Comparison of ENCODE assay signal across 12 cellular contexts in the genomic region with DNA sequence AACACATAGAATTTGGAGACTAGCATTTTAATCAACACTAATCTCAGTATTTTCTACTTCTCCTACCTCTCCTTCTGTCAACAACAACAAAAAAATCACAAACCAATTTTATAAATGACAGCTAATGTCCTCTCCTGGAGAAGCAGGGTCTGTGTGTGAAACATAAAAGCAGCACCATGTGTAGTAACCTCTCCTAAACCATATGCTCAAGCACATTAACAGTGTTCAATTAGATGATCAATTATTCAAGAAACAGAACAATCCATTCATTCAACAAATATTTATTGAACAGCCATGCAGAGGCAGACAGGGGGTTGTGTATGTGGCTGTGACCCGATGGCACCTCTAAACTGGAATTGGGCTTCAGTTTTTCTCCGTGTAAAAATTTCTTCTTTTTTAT. TPM values are rescaled to one million over a fixed set of nuclear protein-coding genes. Genes with fewer than 3 reads are reported as not detected.
DNase-seq lines count a peak whose midpoint lies in the region; FAIRE-seq and TF ChIP-seq lines count a peak whose summit lies in the region.
"Had no signal": no experiment of that assay in that cellular context is flagged by ENCODE, and none has a peak within 500 bp of the region (broad histone marks: within the 10 kb centered on the region; RNA-seq: fewer than 3 reads in every experiment).

No MANE protein-coding gene starts in this region.

- H3K27me3 Mint-ChIP-seq in nephron progenitor cell (ENCODE audit: low read depth, poor library complexity), result peaks cover 80% of the 10 kb centered on the region

- no peaks in the 10 kb centered on the region for H3K79me2 ChIP-seq in PC-9 (ENCODE audit: low read depth)

- no peak overlapping the region for H3K27ac ChIP-seq in colonic mucosa
- no peak overlapping the region for H3K27ac ChIP-seq in PC-9

- H3F3A ChIP-seq in PC-9 (ENCODE audit: insufficient read depth, low read depth), result no peaks in the 10 kb centered on the region

- peaks cover 12% of the 10 kb centered on the region for H3K4me1 Mint-ChIP-seq in nephron progenitor cell

- H3K27ac Mint-ChIP-seq in nephron progenitor cell, result no peak overlapping the region

- H3K9me3 ChIP-seq in BE2C (no peaks in the 10 kb centered on the region), colonic mucosa (no peaks in the 10 kb centered on the region), PC-9 (ENCODE audit: insufficient read depth, low read depth) (no peaks in the 10 kb centered on the region)
- H3K9me3 ChIP-seq: uterus had no signal

- no peaks in the 10 kb centered on the region for H3K36me3 ChIP-seq in BE2C
- no peaks in the 10 kb centered on the region for H3K36me3 ChIP-seq in colonic mucosa
- no peaks in the 10 kb centered on the region for H3K36me3 ChIP-seq in PC-9 (ENCODE audit: low read depth)
- H3K36me3 ChIP-seq: uterus had no signal

- H3K9me3 Mint-ChIP-seq in nephron progenitor cell, result no peaks in the 10 kb centered on the region

- no peaks in the 10 kb centered on the region for H4K20me1 ChIP-seq in PC-9 (ENCODE audit: insufficient read depth)

- POLR2A ChIA-PET in PC-9 (lab: Charles Lee; ENCODE audit: unreplicated experiment), result no interaction called here

- TF ChIP-seq CTCF in BE2C (IDR thresholded peaks at IDR 0.05; ENCODE audit: low read depth, low read length) (no peak), HFF-Myc (IDR thresholded peaks at IDR 0.05; ENCODE audit: low read depth, low read length, missing control alignments) (no peak), colonic mucosa (IDR thresholded peaks at IDR 0.05) (no peak), nephron progenitor cell (IDR thresholded peaks at IDR 0.05) (no peak), PC-9 (conservative IDR thresholded peaks at IDR 0.05) (no peak)

- H3K4me3 Mint-ChIP-seq in nephron progenitor cell, result peak overlapping the region; percentile 84

- CTCF ChIA-PET in PC-9 (lab: Charles Lee), result no interaction called here

- intact Hi-C loops in colonic mucosa (cut with DNase I) (no loop called here), PC-9 (cut with micrococcal nuclease; ENCODE audit: unreplicated experiment) (no loop called here)

- no TSS peak for BruUV-seq in PC-9 (replicated peaks; lab: Mats Ljungman, UMichigan)

- H3K27me3 ChIP-seq in BE2C (peaks cover 55% of the 10 kb centered on the region), colonic mucosa (peaks cover 29% of the 10 kb centered on the region), PC-9 (ENCODE audit: insufficient read depth, low read depth) (peaks cover 14% of the 10 kb centered on the region)

- no peak overlapping the region for H3K4me2 ChIP-seq in PC-9

- no peaks in the 10 kb centered on the region for H3K4me1 ChIP-seq in BE2C
- no peaks in the 10 kb centered on the region for H3K4me1 ChIP-seq in colonic mucosa
- H3K4me1 ChIP-seq in PC-9 (replicated peaks; ENCODE audit: insufficient read depth), result no peaks in the 10 kb centered on the region

- no peak for FAIRE-seq in urothelium cell line (lab: Jason Lieb, UNC)

- H2AFZ ChIP-seq in PC-9, result no peak overlapping the region

- no peaks in the 10 kb centered on the region for H3K9me2 ChIP-seq in PC-9 (ENCODE audit: insufficient read depth)

- DNase-seq in BE2C (no peak), HFF-Myc (ENCODE audit: extremely low read depth, low read depth) (no peak), colonic mucosa (no peak), nephron progenitor cell (no peak), NCI-H1417 treated with DMSO at 0.1 percent for 48 hours (lab: John Stamatoyannopoulos, UW) (no peak), urothelium cell line (ENCODE audit: low spot score) (no peak), SKM-1 (lab: John Stamatoyannopoulos, UW; ENCODE audit: unreplicated experiment) (no peak), PC-9 (no peak)
- DNase-seq: activated naive CD4-positive, alpha-beta T cell; uterus had no signal

- H3K4me3 ChIP-seq in BE2C (ENCODE audit: low read depth, low read length) (peak overlapping the region; percentile 64), HFF-Myc (replicated peaks; ENCODE audit: low read depth, low read length) (peak overlapping the region; percentile 86), colonic mucosa (peak overlapping the region; percentile 40), PC-9 (no peak overlapping the region)
- H3K4me3 ChIP-seq: lung had no signal

- H3K9ac ChIP-seq in colonic mucosa (ENCODE audit: low read depth in 2 of 2, low read length in 2 of 2), result no peak overlapping the region

- no peaks in the 10 kb centered on the region for H3K36me3 Mint-ChIP-seq in nephron progenitor cell (ENCODE audit: low read depth)

RNA-seq across cellular contexts. Expression of gene FMN2, which starts 0.5 kb away (rescaled TPM):
- 1.1 TPM for polyA plus RNA-seq in BE2C (2012; ENCODE audit: insufficient read depth, insufficient read length, low read depth)
- total RNA-seq in colonic mucosa (1 to 10 TPM in 1 of 2 donors, under 1 TPM in 1; 0.62 to 3.0 TPM), PC-9 (2021) (not detected in 2 replicates)
- total RNA-seq: T-helper 2 cell treated with Interferon-gamma antibody and Interleukin-4, amounts not matched to agents 100 ng/mL and 5 ng/mL, for 36 hours had no signal
